Comparison of ENCODE assay signal across 8 cellular contexts in genomic region chr11:12109591-12110196, GRCh38. TPM values are rescaled to one million over a fixed set of nuclear protein-coding genes. Genes with fewer than 3 reads are reported as not detected.
DNase-seq lines count a peak whose midpoint lies in the region; ATAC-seq and TF ChIP-seq lines count a peak whose summit lies in the region.

No MANE protein-coding gene starts in this region.

- WGBS in esophagus, 2 donors: 27 to 37% methylated on average over 7 of the region's 7 CpGs
- 38 to 44% (median 41%) methylated on average over 7 of the region's 7 CpGs for WGBS in ovary, 3 donors

- H3K9me3 ChIP-seq in SK-N-MC (ENCODE audit: low read depth, low read length): no peaks in the 10 kb centered on the region
- no peaks in the 10 kb centered on the region for H3K9me3 ChIP-seq in esophagus (ENCODE audit: control insufficient read depth in 2 of 2, insufficient read depth in 1 of 2, low read depth in 1 of 2, low read length in 1 of 2)
- H3K9me3 ChIP-seq in ovary: no peaks in the 10 kb centered on the region

- H3K4me3 Mint-ChIP-seq in Calu3 (ENCODE audit: low read depth, unreplicated experiment): peak overlapping the region; percentile 85

- no peak overlapping the region for H3K9ac ChIP-seq in SK-N-MC (ENCODE audit: insufficient read length)

- H3K9me3 Mint-ChIP-seq in Calu3 (ENCODE audit: low read depth, unreplicated experiment): no peaks in the 10 kb centered on the region

- CTCF ChIA-PET in Calu3 (lab: Charles Lee): interaction anchor here (0.6 to 1.9 kb wide), 5 partner anchors 23 to 1317 kb away, joined by 3 to 10 read pairs (median 4); no protein-coding TSS in a partner anchor

- H3K27ac Mint-ChIP-seq in Calu3 (ENCODE audit: unreplicated experiment): peak overlapping the region; percentile 77

- intact Hi-C loops in Calu3 (cut with micrococcal nuclease; ENCODE audit: unreplicated experiment) (loop anchor here (2.0 to 10.0 kb wide), 2 partner anchors 19 to 105 kb away; no protein-coding TSS in a partner anchor), ovary (cut with DNase I) (loop anchor here in 2 of 4 donors (10.0 kb wide), 2 partner anchors 115 to 125 kb away; no protein-coding TSS in a partner anchor)

- TF ChIP-seq CTCF in Calu3 (IDR thresholded peaks at IDR 0.05; ENCODE audit: unreplicated experiment) (no peak), ovary (IDR thresholded peaks at IDR 0.05) (no peak), GM13976 (IDR thresholded peaks at IDR 0.05; ENCODE audit: borderline replicate concordance, control extremely low read depth, extremely low read depth, insufficient read depth, missing control alignments) (no peak)

- H3K4me3 ChIP-seq in SK-N-MC (peak overlapping the region; percentile 66), esophagus (ENCODE audit: low read depth in 1 of 2, low read length in 2 of 2) (peak overlapping the region; percentile 71), ovary (peak overlapping the region; percentile 72)

- TF ChIP-seq EP300 in ovary (IDR thresholded peaks at IDR 0.05): no peak

- H3K27me3 Mint-ChIP-seq in Calu3 (ENCODE audit: unreplicated experiment): no peaks in the 10 kb centered on the region

- no peak for TF ChIP-seq POLR2A in ovary (IDR thresholded peaks at IDR 0.05)

- in situ Hi-C loops in GM13976 (cut with MboI; ENCODE audit: low sequenced_read_pairs, unreplicated experiment): no loop called here

- BruUV-seq in Calu3 (replicated peaks; lab: Mats Ljungman, UMichigan): TSS peak; percentile 86

- H3K4me1 ChIP-seq in esophagus (ENCODE audit: control insufficient read depth in 2 of 2, insufficient read depth in 2 of 2, low read length in 1 of 2) (peaks cover 6 to 10% of the 10 kb centered on the region in 2 donors), ovary (ENCODE audit: insufficient read depth) (peaks cover 4% of the 10 kb centered on the region)

- H3K36me3 ChIP-seq in SK-N-MC (ENCODE audit: insufficient read depth, low read length): no peaks in the 10 kb centered on the region
- H3K36me3 ChIP-seq in esophagus (ENCODE audit: control insufficient read depth in 2 of 2, insufficient read depth in 2 of 2, low read length in 1 of 2): no peaks in the 10 kb centered on the region
- H3K36me3 ChIP-seq in ovary: no peaks in the 10 kb centered on the region

- no peak for ATAC-seq in GM18858 (IDR thresholded peaks at IDR 0.05; ENCODE audit: unreplicated experiment)

- H3K27me3 ChIP-seq in esophagus (ENCODE audit: control insufficient read depth in 1 of 2, insufficient read depth in 2 of 2, low read length in 2 of 2) (no peaks in the 10 kb centered on the region), ovary (no peaks in the 10 kb centered on the region)

- DNase-seq in Calu3 (no peak), SK-N-MC (ENCODE audit: low read depth, low spot score) (no peak), ovary (no peak), GM13976 (ENCODE audit: low spot score) (no peak), T1000 (lab: John Stamatoyannopoulos, UW) (no peak), SW480 (ENCODE audit: low spot score) (no peak)

- H3K4me1 Mint-ChIP-seq in Calu3 (ENCODE audit: low read depth, unreplicated experiment): peaks cover 42% of the 10 kb centered on the region

- H3K27ac ChIP-seq in SK-N-MC (no peak overlapping the region), esophagus (ENCODE audit: low read depth in 2 of 2, low read length in 1 of 2) (peak overlapping the region; percentile 15 to 83), ovary (peak overlapping the region in 1 of 2 donors; percentile 66)

- peaks cover 35% of the 10 kb centered on the region for H3K36me3 Mint-ChIP-seq in Calu3 (ENCODE audit: insufficient read depth, unreplicated experiment)

RNA-seq across cellular contexts. Expression of gene MICAL2, which starts 0.7 kb away (rescaled TPM):
- total RNA-seq in Calu3 (2022) (191 and 202 TPM in 2 replicates), ovary (10 to 100 TPM; 11.0 to 68.5 (median 32.5) TPM)
- polyA plus RNA-seq in esophagus (1 to 10 TPM; 4.5 to 6.2 TPM), ovary (10 to 100 TPM; 10.7 to 73.6 TPM)
